In genomic region chr5:53037141-53037859, GRCh38 we compare ENCODE assay signal across 10 cellular contexts. TPM values are rescaled to one million over a fixed set of nuclear protein-coding genes. Genes with fewer than 3 reads are reported as not detected.
DNase-seq lines count a peak whose midpoint lies in the region; ATAC-seq and TF ChIP-seq lines count a peak whose summit lies in the region.
"Had no signal": no experiment of that assay in that cellular context is flagged by ENCODE, and none has a peak within 500 bp of the region (broad histone marks: within the 10 kb centered on the region; RNA-seq: fewer than 3 reads in every experiment).

No MANE protein-coding gene starts in this region.

- no peaks in the 10 kb centered on the region for H3K9me3 ChIP-seq in HCT116 (ENCODE audit: control insufficient read depth in 1 of 2, insufficient read depth in 1 of 2, low read depth in 1 of 2, low read length in 2 of 2)
- no peaks in the 10 kb centered on the region for H3K9me3 ChIP-seq in MG63
- H3K9me3 ChIP-seq: transverse colon had no signal

- peak; percentile 38 for DNase-seq in HCT116 (ENCODE audit: low read depth, low spot score)
- DNase-seq in fibroblast of the conjunctiva (ENCODE audit: low read depth), result peak; percentile 63
- no peak for DNase-seq in stimulated activated naive CD8-positive, alpha-beta T cell treated with anti-CD3 and anti-CD28 coated beads, Interleukin-15, Interleukin-2, amounts not matched to agents 100 U/mL and 50 U/mL, for 24 hours
- no peak for DNase-seq in activated T-cell treated with anti-CD3 and anti-CD28 coated beads, Interleukin-2, amount 50 U/mL, for 4 hours
- DNase-seq in activated CD8-positive, alpha-beta memory T cell treated with anti-CD3 and anti-CD28 coated beads, Interleukin-2, amount 50 U/mL, for 4 hours, result no peak
- no peak for DNase-seq in MG63
- DNase-seq: T1000, transverse colon had no signal

- H4K20me1 ChIP-seq in HCT116 (ENCODE audit: insufficient read depth), result no peaks in the 10 kb centered on the region

- no peak for TF ChIP-seq RAD21 in HCT116 (IDR thresholded peaks at IDR 0.05; ENCODE audit: low read depth)

- H3K79me2 ChIP-seq in HCT116 (ENCODE audit: insufficient read depth, low read length), result no peaks in the 10 kb centered on the region; the same call in 1 of the 2 replicates

- H3K27me3 ChIP-seq in HCT116 (ENCODE audit: insufficient read depth, low read length) (no peaks in the 10 kb centered on the region), MG63 (no peaks in the 10 kb centered on the region)
- H3K27me3 ChIP-seq: transverse colon had no signal

- H3K4me1 ChIP-seq in HCT116 (ENCODE audit: control insufficient read depth in 1 of 2, insufficient read depth in 2 of 2, low read length in 2 of 2), result peaks cover 38 to 65% of the 10 kb centered on the region in 2 experiments

- POLR2A ChIA-PET in HCT116 (lab: Charles Lee), result no interaction called here

- no peaks in the 10 kb centered on the region for H3K36me3 Mint-ChIP-seq in activated T-cell treated with anti-CD3 and anti-CD28 coated beads, Interleukin-2, amount 50 U/mL, for 4 hours (ENCODE audit: insufficient read depth)

- CTCF ChIA-PET in HCT116 (lab: Charles Lee), result interaction anchor here (0.9 to 3.1 kb wide), 2 partner anchors 13 to 88 kb away, joined by 3 to 20 read pairs; no protein-coding TSS in a partner anchor

- H3K27me3 Mint-ChIP-seq in activated T-cell treated with anti-CD3 and anti-CD28 coated beads, Interleukin-2, amount 50 U/mL, for 4 hours (ENCODE audit: low read depth), result no peaks in the 10 kb centered on the region

- H3K9me3 Mint-ChIP-seq in activated T-cell treated with anti-CD3 and anti-CD28 coated beads, Interleukin-2, amount 50 U/mL, for 4 hours, result no peaks in the 10 kb centered on the region

- H3K4me3 ChIP-seq in HCT116 (replicated peaks in 1 of 2; ENCODE audit: low read depth in 1 of 2, low read length in 2 of 2), result no peak overlapping the region; a peak in 1 of 4 replicates
- no peak overlapping the region for H3K4me3 ChIP-seq in MG63
- H3K4me3 ChIP-seq: transverse colon had no signal

- no peak overlapping the region for H3K9ac ChIP-seq in HCT116 (ENCODE audit: low read length)

- peak overlapping the region; percentile 57; the same call in 1 of the 2 replicates for H3K27ac ChIP-seq in HCT116 (ENCODE audit: low read depth, low read length)
- H3K27ac ChIP-seq: transverse colon had no signal

- TSS peak; percentile 56 for BruUV-seq in HCT116 (replicated peaks; lab: Mats Ljungman, UMichigan)

- peaks cover 21% of the 10 kb centered on the region for H3K4me1 Mint-ChIP-seq in activated T-cell treated with anti-CD3 and anti-CD28 coated beads, Interleukin-2, amount 50 U/mL, for 4 hours (ENCODE audit: low read depth)

- TF ChIP-seq CTCF in HCT116 (IDR thresholded peaks at IDR 0.05 in 2 of 3, conservative IDR thresholded peaks at IDR 0.05 in 1 of 3; ENCODE audit: borderline replicate concordance in 1 of 3, insufficient read depth in 1 of 3, low read depth in 2 of 3, low read length in 2 of 3), result no peak

- H3K4me3 Mint-ChIP-seq in activated T-cell treated with anti-CD3 and anti-CD28 coated beads, Interleukin-2, amount 50 U/mL, for 4 hours, result no peak overlapping the region

- no peaks in the 10 kb centered on the region for H3K36me3 ChIP-seq in HCT116 (ENCODE audit: control insufficient read depth in 1 of 2, insufficient read depth in 2 of 2, low read length in 2 of 2)
- H3K36me3 ChIP-seq in MG63, result no peaks in the 10 kb centered on the region
- H3K36me3 ChIP-seq: transverse colon had no signal

- H3K4me2 ChIP-seq in HCT116 (ENCODE audit: low read length), result peak overlapping the region; percentile 63

- TF ChIP-seq POLR2A in HCT116 (IDR thresholded peaks at IDR 0.05; ENCODE audit: borderline replicate concordance, extremely low read depth, insufficient read depth, insufficient read length), result no peak

- ATAC-seq in HCT116 (peak; percentile 70), SK-N-SH treated with all-trans-retinoic acid at 6 μM for 48 hours (peak; percentile 64), HG03457 (IDR thresholded peaks at IDR 0.05; ENCODE audit: unreplicated experiment) (no peak)
- peak; percentile 58 for ATAC-seq in stimulated activated naive CD8-positive, alpha-beta T cell treated with anti-CD3 and anti-CD28 coated beads, Interleukin-15, Interleukin-2, amounts not matched to agents 100 U/mL and 50 U/mL, for 24 hours
- ATAC-seq in activated T-cell treated with anti-CD3 and anti-CD28 coated beads, Interleukin-2, amount 50 U/mL, for 4 hours, result no peak

- H2AFZ ChIP-seq in HCT116 (ENCODE audit: low read depth, low read length, poor library complexity, severe bottlenecking), result no peak overlapping the region

- intact Hi-C loops in HCT116 (cut with micrococcal nuclease), result loop anchor here (5.0 kb wide), 1 partner anchor 90 kb away; no protein-coding TSS in a partner anchor

- H3K9me2 ChIP-seq in HCT116 (ENCODE audit: insufficient read depth), result no peaks in the 10 kb centered on the region

- RAD21 ChIA-PET in HCT116 (lab: Charles Lee; ENCODE audit: low non-redundant PET in 1 of 2, low total read pairs in 2 of 2, uncharacterized antibody in 2 of 2, unreplicated experiment in 2 of 2), result interaction anchor here in 1 of 2 experiments (0.6 kb wide), 1 partner anchor 60 kb away, joined by 3 read pairs; no protein-coding TSS in a partner anchor

TF ChIP-seq in HCT116, 20 proteins besides CTCF, POLR2A, EP300 and RAD21 (continues in another document):
- no peak for TF ChIP-seq ZFX (IDR thresholded peaks at IDR 0.05)
- no peak for TF ChIP-seq SIN3A (IDR thresholded peaks at IDR 0.05; ENCODE audit: low read depth)
- TF ChIP-seq REST (IDR thresholded peaks at IDR 0.05; ENCODE audit: low read depth), result no peak
- no peak for TF ChIP-seq MAX (IDR thresholded peaks at IDR 0.05)
- no peak for TF ChIP-seq EGR1 (IDR thresholded peaks at IDR 0.05; ENCODE audit: low read depth)

TF ChIP-seq in SK-N-SH treated with all-trans-retinoic acid at 6 μM for 48 hours, 23 proteins besides CTCF, POLR2A, EP300 and RAD21:
- no peak for TF ChIP-seq CSRNP3 (CRISPR knock-in tag; IDR thresholded peaks at IDR 0.05)
- TF ChIP-seq ZNF8 (CRISPR knock-in tag; IDR thresholded peaks at IDR 0.05), result no peak
- TF ChIP-seq TOX (CRISPR knock-in tag; IDR thresholded peaks at IDR 0.05; ENCODE audit: borderline replicate concordance), result peak; percentile 27; the same call in 1 of the 2 replicates
- no peak for TF ChIP-seq ZFP3 (CRISPR knock-in tag; IDR thresholded peaks at IDR 0.05)

RNA-seq across cellular contexts. Expression of gene ITGA2, which starts 48.1 kb away (rescaled TPM):
- total RNA-seq in HCT116 (2021; ENCODE audit: unreplicated experiment), result 36.6 TPM
- 7.4 and 10.8 TPM in 2 replicates for polyA plus RNA-seq in HCT116 (2012)
- 1 to 10 TPM; 1.0 to 1.1 (median 1.1) TPM for total RNA-seq in activated T-cell treated with anti-CD3 and anti-CD28 coated beads, Interleukin-2, amount 50 U/mL, for 4 hours
- 0.95 and 2.6 TPM in 2 replicates for total RNA-seq in MG63 (2014; rRNA removed; shearing (Covaris generic); ENCODE audit: low replicate concordance)

Comparison
In these comparisons a context has a peak if more than half of its experiments do, and no peak if none do; other contexts are left out.
1. ATAC-seq: peak in HCT116 (single experiment), SK-N-SH treated with all-trans-retinoic acid at 6 μM for 48 hours (single experiment) and stimulated activated naive CD8-positive, alpha-beta T cell treated with anti-CD3 and anti-CD28 coated beads, Interleukin-15, Interleukin-2, amounts not matched to agents 100 U/mL and 50 U/mL, for 24 hours (single experiment); none in HG03457 (single experiment) and activated T-cell treated with anti-CD3 and anti-CD28 coated beads, Interleukin-2, amount 50 U/mL, for 4 hours (0 of 2).
2. DNase-seq: peak in HCT116 (single experiment) and fibroblast of the conjunctiva (single experiment); none in stimulated activated naive CD8-positive, alpha-beta T cell treated with anti-CD3 and anti-CD28 coated beads, Interleukin-15, Interleukin-2, amounts not matched to agents 100 U/mL and 50 U/mL, for 24 hours (single experiment), activated T-cell treated with anti-CD3 and anti-CD28 coated beads, Interleukin-2, amount 50 U/mL, for 4 hours (single experiment), activated CD8-positive, alpha-beta memory T cell treated with anti-CD3 and anti-CD28 coated beads, Interleukin-2, amount 50 U/mL, for 4 hours (single experiment) and MG63 (single experiment).
3. RNA of gene ITGA2, which starts 48.1 kb away (total RNA-seq): 36.6 TPM in HCT116 (single experiment); 1.0 to 1.1 TPM in activated T-cell treated with anti-CD3 and anti-CD28 coated beads, Interleukin-2, amount 50 U/mL, for 4 hours and 0.95 to 2.6 TPM in MG63; every median in the first group is over 10 times any median in the second.